ENCODE assay signal across 8 cellular contexts in the genomic region with DNA sequence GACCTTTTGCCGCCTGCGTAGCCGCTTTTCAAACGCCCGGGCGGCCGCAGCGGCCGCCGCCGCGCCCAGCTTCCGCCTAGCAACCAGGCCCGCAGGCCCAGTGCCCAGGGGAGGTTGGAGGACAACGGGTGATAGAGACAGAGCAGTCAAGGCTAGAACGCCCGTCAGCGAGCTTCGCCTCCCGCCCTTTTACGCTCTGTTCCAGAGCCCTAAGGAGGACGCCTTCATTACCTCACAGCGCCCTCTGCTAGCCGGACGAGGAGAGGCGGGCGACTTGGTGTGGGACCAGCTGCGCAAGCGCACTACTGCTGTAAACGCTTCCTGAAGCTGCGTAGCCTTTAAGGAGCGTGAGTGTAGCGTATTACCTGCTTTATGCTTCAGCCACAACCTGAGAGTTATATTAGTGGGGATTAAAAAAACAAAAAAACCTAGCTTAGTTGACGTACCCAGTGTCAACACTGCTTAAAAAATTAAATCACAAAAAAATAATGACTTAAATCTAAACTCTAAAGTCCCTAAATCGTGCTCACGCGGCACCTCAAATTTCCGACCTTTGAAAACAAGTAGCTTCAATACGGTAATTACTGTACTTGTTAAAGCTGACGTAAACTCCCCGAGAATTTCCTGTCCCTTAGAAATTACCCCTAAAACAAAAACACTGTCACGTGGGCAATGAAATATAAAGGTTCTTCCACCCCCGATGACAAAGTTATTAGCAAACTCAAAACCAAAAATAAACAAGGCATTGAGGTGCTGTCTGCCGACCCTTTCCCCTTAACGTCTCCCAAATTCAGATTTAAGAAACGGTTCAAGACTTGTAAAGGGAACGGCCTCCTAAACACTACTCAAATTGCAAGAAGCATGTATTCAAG. TPM values are rescaled to one million over a fixed set of nuclear protein-coding genes. Genes with fewer than 3 reads are reported as not detected.
DNase-seq lines count a peak whose midpoint lies in the region; ATAC-seq, FAIRE-seq and TF ChIP-seq lines count a peak whose summit lies in the region.

A gene (minus strand): TSS at position 126 of the 872 bp plus-strand sequence. CDS start 405 bp downstream, outside the sequence.

- peak; percentile 99 for DNase-seq in RCC 7860 (ENCODE audit: low spot score)
- DNase-seq in activated T-cell treated with anti-CD3 and anti-CD28 coated beads, Interleukin-2, amount 50 U/mL, for 72 hours, result peak; percentile 95 to 98
- DNase-seq in esophagus squamous epithelium (lab: John Stamatoyannopoulos, UW), result peak; percentile 93
- peak; percentile 100 for DNase-seq in myocyte (ENCODE audit: low read depth)
- DNase-seq in stimulated activated CD8-positive, alpha-beta memory T cell treated with anti-CD3 and anti-CD28 coated beads, Interleukin-7, amount 100 ng/mL, for 48 hours (ENCODE audit: extremely low read depth in 1 of 2, low read depth in 1 of 2), result peak; percentile 87 to 97

- H3K9me2 ChIP-seq in DOHH2 (replicated peaks; ENCODE audit: control insufficient read depth, low read length), result no peaks in the 10 kb centered on the region

- intact Hi-C loops in esophagus squamous epithelium (cut with DNase I), result loop anchor here (5.0 kb wide), 1 partner anchor 89 kb away; a partner anchor contains a TSS

- H3K4me1 Mint-ChIP-seq in activated T-cell treated with anti-CD3 and anti-CD28 coated beads, Interleukin-2, amount 50 U/mL, for 72 hours (ENCODE audit: low read depth), result peaks cover 27% of the 10 kb centered on the region

- no peak within 1 kb of the TSS for H3K4me3 Mint-ChIP-seq in activated T-cell treated with anti-CD3 and anti-CD28 coated beads, Interleukin-2, amount 50 U/mL, for 72 hours

- H3K4me2 ChIP-seq in DOHH2 (ENCODE audit: low read length), result peak within 1 kb of the TSS; percentile 93
- peak within 1 kb of the TSS; percentile 92 for H3K4me2 ChIP-seq in KMS-11

- peak within 1 kb of the TSS; percentile 92 for H3K9ac ChIP-seq in KMS-11

- H3K36me3 ChIP-seq in DOHH2 (ENCODE audit: control insufficient read depth, low read length) (peaks cover 13% of the 10 kb centered on the region), KMS-11 (ENCODE audit: insufficient read depth) (no peaks in the 10 kb centered on the region), esophagus squamous epithelium (peaks cover 0 to 5% (median 0%) of the 10 kb centered on the region in 3 donors)

- H2AFZ ChIP-seq in KMS-11 (ENCODE audit: low read depth), result peak within 1 kb of the TSS; percentile 82

- H3F3A ChIP-seq in DOHH2 (ENCODE audit: control insufficient read depth, insufficient read depth), result 0 out of 2 replicates have a peak, but pooled peaks cover 3% of the 10 kb centered on the region

- H3K27ac Mint-ChIP-seq in activated T-cell treated with anti-CD3 and anti-CD28 coated beads, Interleukin-2, amount 50 U/mL, for 72 hours, result peak within 1 kb of the TSS; percentile 94

- peak; percentile 90 for FAIRE-seq in RCC 7860 (lab: Jason Lieb, UNC)

- H3K4me3 ChIP-seq in DOHH2 (ENCODE audit: low read length) (peak within 1 kb of the TSS; percentile 98), KMS-11 (IDR thresholded peaks at IDR 0.05; ENCODE audit: insufficient read depth, low read depth, low read length) (peak within 1 kb of the TSS; percentile 61), esophagus squamous epithelium (peak within 1 kb of the TSS; percentile 74 to 96 (median 86))

- H3K27me3 ChIP-seq in DOHH2 (ENCODE audit: control insufficient read depth, low read length) (no peaks in the 10 kb centered on the region), KMS-11 (ENCODE audit: insufficient read depth, low read depth) (no peaks in the 10 kb centered on the region), esophagus squamous epithelium (no peaks in the 10 kb centered on the region)

- H3K27ac ChIP-seq in DOHH2 (ENCODE audit: low read depth, low read length) (peak within 1 kb of the TSS; percentile 53), KMS-11 (peak within 1 kb of the TSS; percentile 68), esophagus squamous epithelium (peak within 1 kb of the TSS; percentile 92 to 95 (median 94))

- ATAC-seq in GM21737 (IDR thresholded peaks at IDR 0.05; ENCODE audit: unreplicated experiment), result peak; percentile 99
- peak; percentile 98 for ATAC-seq in activated T-cell treated with anti-CD3 and anti-CD28 coated beads, Interleukin-2, amount 50 U/mL, for 72 hours (replicated peaks in 1 of 2)

- H3K36me3 Mint-ChIP-seq in activated T-cell treated with anti-CD3 and anti-CD28 coated beads, Interleukin-2, amount 50 U/mL, for 72 hours (ENCODE audit: insufficient read depth in 2 of 2), result peaks cover 2 to 8% of the 10 kb centered on the region in 2 donors

- WGBS in esophagus squamous epithelium, 2 donors, result 1% methylated on average over 15 to 23 of the region's 47 CpGs

- H3K4me1 ChIP-seq in DOHH2 (ENCODE audit: control insufficient read depth, low read length) (peaks cover 28% of the 10 kb centered on the region), KMS-11 (ENCODE audit: low read depth, poor library complexity, severe bottlenecking) (peaks cover 17% of the 10 kb centered on the region), esophagus squamous epithelium (peaks cover 8 to 45% (median 10%) of the 10 kb centered on the region in 3 donors)

- H3K9me3 ChIP-seq in DOHH2 (ENCODE audit: control insufficient read depth, insufficient read depth, low read length) (no peaks in the 10 kb centered on the region), esophagus squamous epithelium (no peaks in the 10 kb centered on the region)

- H4K20me1 ChIP-seq in DOHH2 (ENCODE audit: control insufficient read depth, insufficient read depth, low read depth, low read length) (no peaks in the 10 kb centered on the region), KMS-11 (ENCODE audit: insufficient read depth) (no peaks in the 10 kb centered on the region)

- peaks cover 0 to 2% of the 10 kb centered on the region in 2 donors for H3K9me3 Mint-ChIP-seq in activated T-cell treated with anti-CD3 and anti-CD28 coated beads, Interleukin-2, amount 50 U/mL, for 72 hours

- TF ChIP-seq POLR2A in esophagus squamous epithelium (IDR thresholded peaks at IDR 0.05), result peak in 3 of 4 donors; percentile 70 to 91 (median 78)

- peak; percentile 83 for TF ChIP-seq CTCF in DOHH2 (IDR thresholded peaks at IDR 0.05; ENCODE audit: low read depth, low read length, poor library complexity, severe bottlenecking)
- TF ChIP-seq CTCF in KMS-11 (conservative IDR thresholded peaks at IDR 0.05; ENCODE audit: low read depth, low read length), result peak; percentile 75
- TF ChIP-seq CTCF in esophagus squamous epithelium (IDR thresholded peaks at IDR 0.05), result peak; percentile 54 to 90 (median 84)

- no peaks in the 10 kb centered on the region for H3K27me3 Mint-ChIP-seq in activated T-cell treated with anti-CD3 and anti-CD28 coated beads, Interleukin-2, amount 50 U/mL, for 72 hours (ENCODE audit: low read depth)

- H3K79me2 ChIP-seq in DOHH2 (ENCODE audit: control insufficient read depth, low read length), result peaks cover 43% of the 10 kb centered on the region
- peaks cover 7% of the 10 kb centered on the region; the same call in 1 of the 2 replicates for H3K79me2 ChIP-seq in KMS-11 (ENCODE audit: insufficient read depth, low read depth)

RNA-seq across cellular contexts. Expression of the gene that starts here (rescaled TPM):
- total RNA-seq in activated T-cell treated with anti-CD3 and anti-CD28 coated beads, Interleukin-2, amount 50 U/mL, for 72 hours, result 10 to 100 TPM; 56.2 to 60.1 TPM
- total RNA-seq in esophagus squamous epithelium (10 to 100 TPM in 2 of 4 donors, 1 to 10 TPM in 2; 7.9 to 12.6 (median 10.1) TPM), myocyte (9.1 and 12.1 TPM in 2 replicates)
- polyA plus RNA-seq in myocyte (2012), result 3.3 TPM

Comparison
In these comparisons a context has a peak if more than half of its experiments do, and no peak if none do; other contexts are left out.
1. Peak in every context shown above with its lines: DNase-seq, ATAC-seq, H3K4me3 ChIP-seq and H3K27ac ChIP-seq.